9 cellular contexts compared by ENCODE assay signal in the genomic region with DNA sequence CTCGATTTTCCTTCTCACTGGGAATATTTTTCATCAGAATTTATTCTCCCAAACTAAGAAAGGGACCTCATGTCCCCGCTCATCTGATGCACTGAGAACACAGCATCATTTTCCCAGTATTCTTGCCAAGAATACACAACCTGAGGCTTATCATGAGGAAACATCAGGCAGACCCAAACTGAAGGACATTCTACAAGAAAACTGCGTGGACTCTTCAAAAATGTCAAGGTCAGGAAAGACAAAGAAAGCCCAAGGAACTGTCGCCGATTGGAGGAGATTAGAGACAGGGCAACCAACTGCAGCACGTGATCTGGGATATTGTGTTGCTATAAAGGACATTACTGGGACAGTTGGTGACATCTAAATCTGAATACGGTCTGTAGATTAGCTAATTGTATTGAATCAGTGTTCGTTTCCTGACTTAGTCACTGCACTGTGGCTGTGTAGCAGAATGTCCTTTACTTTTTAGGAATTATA.
DNase-seq lines count a peak whose midpoint lies in the region; ATAC-seq and TF ChIP-seq lines count a peak whose summit lies in the region.
"Had no signal": no experiment of that assay in that cellular context is flagged by ENCODE, and none has a peak within 500 bp of the region (broad histone marks: within the 10 kb centered on the region; RNA-seq: fewer than 3 reads in every experiment).

No MANE protein-coding gene starts in this region.

- H2AFZ ChIP-seq in IMR-90 (replicated peaks; ENCODE audit: low read length, poor library complexity): peak overlapping the region; percentile 78

- DNase-seq in IMR-90 (no peak), lung (ENCODE audit: low spot score) (no peak), DMS79 (lab: John Stamatoyannopoulos, UW) (no peak), SKM-1 treated with dmso at 0.1 percent for 144 hours (lab: John Stamatoyannopoulos, UW; ENCODE audit: unreplicated experiment) (no peak)
- DNase-seq in stimulated activated naive CD8-positive, alpha-beta T cell treated with anti-CD3 and anti-CD28 coated beads, Interleukin-15, amount 100 ng/mL, for 72 hours: no peak
- no peak for DNase-seq in activated effector memory CD4-positive, alpha-beta T cell treated with Interleukin-2 at 50 U/mL for 16 hours
- no peak for DNase-seq in stimulated activated CD8-positive, alpha-beta memory T cell treated with anti-CD3 and anti-CD28 coated beads, Interleukin-4, amount 100 ng/mL, for 48 hours
- DNase-seq: GOT3 had no signal

- in situ Hi-C loops in IMR-90 (cut with MboI; ENCODE audit: low sequenced_read_pairs): loop anchor here (5.0 kb wide), 1 partner anchor 219 kb away; no protein-coding TSS in a partner anchor

- peak overlapping the region; percentile 60 for H2BK20ac ChIP-seq in IMR-90 (ENCODE audit: low read depth, low read length)

- no TSS peak for BruUV-seq in IMR-90 (replicated peaks; lab: Mats Ljungman, UMichigan)

- H2BK15ac ChIP-seq in IMR-90 (ENCODE audit: low read depth, low read length): peak overlapping the region; percentile 73; the same call in 2 of the 3 replicates

- peak overlapping the region; percentile 66 for H3K4me2 ChIP-seq in IMR-90 (ENCODE audit: low read depth, low read length)

- H3K4ac ChIP-seq in IMR-90 (ENCODE audit: low read depth, low read length): peak overlapping the region; percentile 70

- H4K5ac ChIP-seq in IMR-90 (ENCODE audit: low read depth, low read length): peak overlapping the region; percentile 52

- H2BK120ac ChIP-seq in IMR-90 (ENCODE audit: low read depth, low read length): peak overlapping the region; percentile 83

- ATAC-seq in IMR-90 (ENCODE audit: low read depth) (no peak), lung (ENCODE audit: insufficient read depth, low FRiP score) (no peak)
- no peak for ATAC-seq in stimulated activated naive CD8-positive, alpha-beta T cell treated with anti-CD3 and anti-CD28 coated beads, Interleukin-15, amount 100 ng/mL, for 72 hours

- dilution Hi-C loops in IMR-90 (cut with HindIII; ENCODE audit: low sequenced_read_pairs, unreplicated experiment): no loop called here

- peak overlapping the region; percentile 73 for H3K23ac ChIP-seq in IMR-90 (ENCODE audit: low read depth, low read length)

- peak overlapping the region; percentile 59 for H3K14ac ChIP-seq in IMR-90 (replicated peaks; ENCODE audit: low read depth, low read length)

- peak overlapping the region in 4 of 5 experiments; percentile 33 to 87 (median 48) for H3K27ac Mint-ChIP-seq in brain
- H3K27ac Mint-ChIP-seq in stimulated activated naive CD8-positive, alpha-beta T cell treated with anti-CD3 and anti-CD28 coated beads, Interleukin-15, amount 100 ng/mL, for 72 hours: no peak overlapping the region

- H3K4me1 ChIP-seq in IMR-90 (ENCODE audit: control insufficient read depth, insufficient read depth, low read length) (peaks cover 13% of the 10 kb centered on the region), lung (ENCODE audit: control insufficient read depth in 2 of 2, insufficient read depth in 2 of 2, low read length in 2 of 2) (peaks cover 0 to 2% of the 10 kb centered on the region in 2 donors)

- H3K9ac ChIP-seq in IMR-90 (ENCODE audit: low read depth, low read length): peak overlapping the region; percentile 51

- H2BK5ac ChIP-seq in IMR-90 (ENCODE audit: low read depth, low read length, poor library complexity, severe bottlenecking): peak overlapping the region; percentile 34

- H3K27me3 ChIP-seq in IMR-90 (ENCODE audit: control insufficient read depth, insufficient read depth, low read length): no peaks in the 10 kb centered on the region
- H3K27me3 ChIP-seq in lung (ENCODE audit: control insufficient read depth, insufficient read depth): no peaks in the 10 kb centered on the region

- no peak overlapping the region for H2AK5ac ChIP-seq in IMR-90 (ENCODE audit: low read depth, low read length)

- WGBS in IMR-90 (ENCODE audit: extremely low coverage in 2 of 2, insufficient read length in 1 of 2), 2 experiments: 42% methylated on average over 6 of the region's 8 CpGs; no CpG with 5 or more reads in 1 of the 2 experiments
- 18 to 36% methylated on average over 8 of the region's 8 CpGs for WGBS in lung, 2 donors

- H3K36me3 Mint-ChIP-seq in brain: no peaks in the 10 kb centered on the region

- H3K4me3 Mint-ChIP-seq in brain: peak overlapping the region in 1 of 5 experiments; percentile 24
- H3K4me3 Mint-ChIP-seq in stimulated activated naive CD8-positive, alpha-beta T cell treated with anti-CD3 and anti-CD28 coated beads, Interleukin-15, amount 100 ng/mL, for 72 hours: peak overlapping the region; percentile 44 to 75

- TF ChIP-seq POLR2A in IMR-90 (IDR thresholded peaks at IDR 0.05; ENCODE audit: low read depth, low read length): no peak

- H3K4me1 Mint-ChIP-seq in brain: peaks cover 30% of the 10 kb centered on the region
- H3K4me1 Mint-ChIP-seq in stimulated activated naive CD8-positive, alpha-beta T cell treated with anti-CD3 and anti-CD28 coated beads, Interleukin-15, amount 100 ng/mL, for 72 hours: peaks cover 31% of the 10 kb centered on the region

- no peak for TF ChIP-seq RAD21 in IMR-90 (IDR thresholded peaks at IDR 0.05; ENCODE audit: low read length)

- peak overlapping the region; percentile 19 for H2AK9ac ChIP-seq in IMR-90 (replicated peaks; ENCODE audit: low read depth, low read length, poor library complexity)

- peak overlapping the region; percentile 76; the same call in 1 of the 2 replicates for H3K27ac ChIP-seq in IMR-90 (ENCODE audit: insufficient read depth, low read length)
- peak overlapping the region; percentile 36 to 69 for H3K27ac ChIP-seq in lung (ENCODE audit: low read depth in 1 of 2, low read length in 1 of 2)

- CTCF ChIA-PET in IMR-90 (lab: Yijun Ruan, JAX): interaction anchor here (0.9 to 1.4 kb wide), 4 partner anchors 42 to 102 kb away, joined by 3 to 5 read pairs (median 4); no protein-coding TSS in a partner anchor

- H3K36me3 ChIP-seq in IMR-90 (ENCODE audit: control insufficient read depth, insufficient read depth, low read length) (no peaks in the 10 kb centered on the region), lung (ENCODE audit: control insufficient read depth in 2 of 2, insufficient read depth in 2 of 2, low read length in 2 of 2) (no peaks in the 10 kb centered on the region)

- H3K9me3 ChIP-seq in IMR-90 (ENCODE audit: control insufficient read depth, insufficient read depth, low read length): no peaks in the 10 kb centered on the region
- no peaks in the 10 kb centered on the region for H3K9me3 ChIP-seq in lung (ENCODE audit: control insufficient read depth in 2 of 2, insufficient read depth in 1 of 2, low read length in 1 of 2)

- H3K27me3 Mint-ChIP-seq in brain: peaks cover 6% of the 10 kb centered on the region
- peaks cover 70% of the 10 kb centered on the region for H3K27me3 Mint-ChIP-seq in stimulated activated naive CD8-positive, alpha-beta T cell treated with anti-CD3 and anti-CD28 coated beads, Interleukin-15, amount 100 ng/mL, for 72 hours

- H4K8ac ChIP-seq in IMR-90 (ENCODE audit: low read depth in 2 of 2, low read length in 2 of 2): peak overlapping the region; percentile 20 to 75; a peak in 3 of 4 replicates

- peak overlapping the region; percentile 56 for H3K18ac ChIP-seq in IMR-90 (ENCODE audit: low read depth, low read length)

- H4K91ac ChIP-seq in IMR-90 (ENCODE audit: insufficient read depth, low read depth, low read length): peak overlapping the region; percentile 49

- H3K4me3 ChIP-seq in IMR-90 (ENCODE audit: insufficient read depth, low read depth, low read length) (no peak overlapping the region), lung (no peak overlapping the region)

- TF ChIP-seq CTCF in IMR-90 (conservative IDR thresholded peaks at IDR 0.05; ENCODE audit: low read depth, low read length) (no peak), brain (conservative IDR thresholded peaks at IDR 0.05) (no peak), lung (IDR thresholded peaks at IDR 0.05; ENCODE audit: control extremely low read depth, extremely low read depth) (no peak)

- no peaks in the 10 kb centered on the region for H4K20me1 ChIP-seq in IMR-90 (ENCODE audit: insufficient read depth, low read length)

- H3K9me3 Mint-ChIP-seq in brain: peaks cover 10 to 19% (median 13%) of the 10 kb centered on the region in 5 experiments
- no peaks in the 10 kb centered on the region for H3K9me3 Mint-ChIP-seq in stimulated activated naive CD8-positive, alpha-beta T cell treated with anti-CD3 and anti-CD28 coated beads, Interleukin-15, amount 100 ng/mL, for 72 hours

- POLR2A ChIA-PET in IMR-90 (lab: Charles Lee; ENCODE audit: unreplicated experiment): no interaction called here

- H3K56ac ChIP-seq in IMR-90 (ENCODE audit: extremely low read depth, insufficient read depth, low read length): peak overlapping the region; percentile 50

- intact Hi-C loops in IMR-90 (cut with micrococcal nuclease): loop anchor here (5.0 kb wide), 2 partner anchors 54 to 389 kb away; no protein-coding TSS in a partner anchor

- H3K9me1 ChIP-seq in IMR-90 (ENCODE audit: insufficient read depth, low read length): peaks cover 7% of the 10 kb centered on the region

- H3K79me1 ChIP-seq in IMR-90 (ENCODE audit: low read depth in 1 of 2, low read length in 2 of 2): peaks cover 0 to 12% of the 10 kb centered on the region in 2 experiments; a peak in 2 of 4 replicates

TF ChIP-seq in IMR-90, 13 proteins besides CTCF, POLR2A, EP300 and RAD21:
- TF ChIP-seq, protein P1, sequence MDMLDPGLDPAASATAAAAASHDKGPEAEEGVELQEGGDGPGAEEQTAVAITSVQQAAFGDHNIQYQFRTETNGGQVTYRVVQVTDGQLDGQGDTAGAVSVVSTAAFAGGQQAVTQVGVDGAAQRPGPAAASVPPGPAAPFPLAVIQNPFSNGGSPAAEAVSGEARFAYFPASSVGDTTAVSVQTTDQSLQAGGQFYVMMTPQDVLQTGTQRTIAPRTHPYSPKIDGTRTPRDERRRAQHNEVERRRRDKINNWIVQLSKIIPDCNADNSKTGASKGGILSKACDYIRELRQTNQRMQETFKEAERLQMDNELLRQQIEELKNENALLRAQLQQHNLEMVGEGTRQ (IDR thresholded peaks at IDR 0.05; ENCODE audit: low read depth, low read length): peak; percentile 42; the same call in 1 of the 2 replicates
- no peak for TF ChIP-seq RFX5 (IDR thresholded peaks at IDR 0.05; ENCODE audit: low read depth, low read length)
TF ChIP-seq in IMR-90: peak in this region for 1.

Comparison
In these comparisons a context has a peak if more than half of its experiments do, and no peak if none do; other contexts are left out.
1. H3K27ac Mint-ChIP-seq: peak in brain (4 of 5); none in stimulated activated naive CD8-positive, alpha-beta T cell treated with anti-CD3 and anti-CD28 coated beads, Interleukin-15, amount 100 ng/mL, for 72 hours (0 of 2).